Comparison of ENCODE assay signal across 27 cellular contexts in the genomic region with DNA sequence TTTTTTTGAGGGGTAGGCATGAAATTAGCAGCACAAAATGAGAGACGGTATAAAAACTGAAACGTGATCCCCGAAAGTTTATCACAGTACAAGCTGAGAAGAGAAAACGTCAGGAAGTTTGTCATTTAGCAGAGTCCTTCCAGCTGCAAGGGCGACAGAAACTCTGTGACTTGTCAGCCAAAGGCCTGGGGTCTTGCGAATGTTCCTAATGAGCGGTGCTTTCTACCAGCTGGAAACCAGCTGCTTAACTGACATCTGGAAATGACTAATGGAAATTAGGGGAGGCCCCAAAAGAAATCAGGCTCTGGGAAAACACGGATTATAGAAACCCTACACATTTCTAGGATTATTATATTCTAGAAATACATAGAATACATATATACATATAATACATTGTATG.
A peak's percentile ranks its signal among the peaks of the same experiment; 100 is the strongest.
DNase-seq lines count a peak whose midpoint lies in the region; ATAC-seq, FAIRE-seq and TF ChIP-seq lines count a peak whose summit lies in the region.
"Had no signal": no experiment of that assay in that cellular context is flagged by ENCODE, and none has a peak within 500 bp of the region (broad histone marks: within the 10 kb centered on the region; RNA-seq: fewer than 3 reads in every experiment).

No MANE protein-coding gene starts in this region.

- no peak overlapping the region for H3K27ac ChIP-seq in left ventricle myocardium inferior (replicated peaks)
- no peak overlapping the region for H3K27ac ChIP-seq in small intestine (ENCODE audit: low read depth in 1 of 2, low read length in 1 of 2)
- H3K27ac ChIP-seq: BLaER1 treated with 17β-estradiol and CSF1 and Interleukin-3, amounts not matched to agents 10 nM and 100 nM; HL-60 had no signal

- no peak for TF ChIP-seq CTCF in left ventricle myocardium inferior (IDR thresholded peaks at IDR 0.05; ENCODE audit: borderline replicate concordance)
- no peak for TF ChIP-seq CTCF in fibroblast of villous mesenchyme (IDR thresholded peaks at IDR 0.05; ENCODE audit: insufficient read depth, low read depth, low read length)

- peak; percentile 25 for ATAC-seq in left ventricle myocardium superior
- no peak for ATAC-seq in GM21526 (IDR thresholded peaks at IDR 0.05; ENCODE audit: low FRiP score, unreplicated experiment)
- ATAC-seq: HCT116 had no signal

- H3K36me3 ChIP-seq in left ventricle myocardium inferior (no peaks in the 10 kb centered on the region), small intestine (ENCODE audit: control insufficient read depth in 2 of 2, insufficient read depth in 2 of 2, low read length in 2 of 2) (no peaks in the 10 kb centered on the region)

- intact Hi-C loops in left ventricle myocardium superior (cut with micrococcal nuclease) (no loop called here), left ventricle myocardium inferior (cut with micrococcal nuclease) (no loop called here)

- peaks cover 6% of the 10 kb centered on the region for H3K27me3 ChIP-seq in left ventricle myocardium inferior (ENCODE audit: low read depth)
- H3K27me3 ChIP-seq in small intestine (ENCODE audit: control insufficient read depth in 2 of 2, insufficient read depth in 2 of 2, low read length in 2 of 2) = no peaks in the 10 kb centered on the region
- H3K27me3 ChIP-seq: BLaER1 treated with 17β-estradiol and CSF1 and Interleukin-3, amounts not matched to agents 10 nM and 100 nM had no signal

- H3K4me1 ChIP-seq in left ventricle myocardium inferior (peaks cover 3% of the 10 kb centered on the region), small intestine (ENCODE audit: control insufficient read depth in 2 of 2, insufficient read depth in 1 of 2, low read depth in 1 of 2, low read length in 1 of 2) (peaks cover 0 to 3% of the 10 kb centered on the region in 2 donors)

- no peak for DNase-seq in left ventricle myocardium superior
- DNase-seq in left ventricle myocardium inferior = no peak
- peak; percentile 4 for DNase-seq in SK-N-DZ (ENCODE audit: low spot score)
- peak; percentile 20 for DNase-seq in fibroblast of villous mesenchyme (ENCODE audit: low read depth)
- DNase-seq in small intestine = no peak
- no peak for DNase-seq in mesenteric fat pad (ENCODE audit: low spot score)
- DNase-seq: AML-193; CD4-positive, alpha-beta T cell; COR-L47; DMS53; GOT3; Karpas-422; MV-4-11; NCI-H1105; NCI-H1436 treated with DMSO at 0.1 percent for 48 hours; NCI-H187 treated with DMSO at 0.1 percent for 48 hours; NCI-H2171 treated with DMSO at 0.1 percent for 48 hours; NCI-H446; NCI-H524 treated with DMSO at 0.1 percent for 48 hours; NCI-H774; PC-9; RPMI8226; SHP77 had no signal

- H3K9me3 ChIP-seq in left ventricle myocardium inferior (replicated peaks) (no peaks in the 10 kb centered on the region), small intestine (ENCODE audit: control insufficient read depth, low read depth) (no peaks in the 10 kb centered on the region)

- no peak for FAIRE-seq in small intestine (lab: Jason Lieb, UNC)

- WGBS in small intestine, 3 donors = 70 to 94% (median 87%) methylated on average over 8 of the region's 8 CpGs

- H3K4me3 ChIP-seq in left ventricle myocardium inferior (no peak overlapping the region), fibroblast of villous mesenchyme (ENCODE audit: low read depth, low read length) (no peak overlapping the region), small intestine (ENCODE audit: low read depth in 1 of 2, low read length in 2 of 2) (no peak overlapping the region)
- H3K4me3 ChIP-seq: BLaER1 treated with 17β-estradiol and CSF1 and Interleukin-3, amounts not matched to agents 10 nM and 100 nM; PC-9 had no signal

Comparison
In these comparisons a context has a peak if more than half of its experiments do, and no peak if none do; other contexts are left out.
1. DNase-seq: peak in SK-N-DZ (single experiment) and fibroblast of villous mesenchyme (single experiment); none in left ventricle myocardium superior (single experiment), left ventricle myocardium inferior (single experiment), small intestine (single experiment) and mesenteric fat pad (single experiment).